Comparison of ENCODE assay signal across 9 cellular contexts in genomic region chr7:151795168-151795754, GRCh38.
DNase-seq lines count a peak whose midpoint lies in the region; ATAC-seq and TF ChIP-seq lines count a peak whose summit lies in the region.
"Had no signal": no experiment of that assay in that cellular context is flagged by ENCODE, and none has a peak within 500 bp of the region (broad histone marks: within the 10 kb centered on the region; RNA-seq: fewer than 3 reads in every experiment).

No MANE protein-coding gene starts in this region.

- H3K27ac ChIP-seq in caudate nucleus (ENCODE audit: low read depth, low read length) (no peak overlapping the region), esophagus squamous epithelium (peak overlapping the region in 2 of 4 donors; percentile 13 to 44)
- H3K27ac ChIP-seq: HL-60 had no signal

- peaks cover 27 to 88% (median 43%) of the 10 kb centered on the region in 3 donors for H3K4me1 ChIP-seq in esophagus squamous epithelium

- no peak overlapping the region for H3K4me3 ChIP-seq in esophagus squamous epithelium

- 26 to 68% methylated on average over 6 to 9 of the region's 16 CpGs for WGBS in esophagus squamous epithelium, 2 donors

- intact Hi-C loops in esophagus squamous epithelium (cut with DNase I) = no loop called here

- no peak for TF ChIP-seq CTCF in esophagus squamous epithelium (IDR thresholded peaks at IDR 0.05)

- no peak for TF ChIP-seq POLR2A in esophagus squamous epithelium (IDR thresholded peaks at IDR 0.05)

- DNase-seq in SW480 (ENCODE audit: low spot score) (peak; percentile 85), caudate nucleus (lab: John Stamatoyannopoulos, UW) (peak in 45 of 61 donors; percentile 3 to 95 (median 57)), esophagus squamous epithelium (lab: John Stamatoyannopoulos, UW) (no peak), cortex of kidney (lab: John Stamatoyannopoulos, UW) (no peak), NCI-H2171 treated with DMSO at 0.1 percent for 48 hours (lab: John Stamatoyannopoulos, UW) (no peak)
- DNase-seq in stimulated activated CD8-positive, alpha-beta memory T cell treated with anti-CD3 and anti-CD28 coated beads, Interleukin-2, amount 100 ng/mL, for 48 hours (ENCODE audit: low read depth in 2 of 2) = peak; percentile 73 to 83

- no peaks in the 10 kb centered on the region for H3K27me3 ChIP-seq in esophagus squamous epithelium

- peaks cover 0 to 11% (median 0%) of the 10 kb centered on the region in 3 donors for H3K36me3 ChIP-seq in esophagus squamous epithelium

- no peaks in the 10 kb centered on the region for H3K9me3 ChIP-seq in esophagus squamous epithelium

- ATAC-seq in GM19463 (IDR thresholded peaks at IDR 0.05; ENCODE audit: unreplicated experiment) (peak; percentile 56), HG03457 (IDR thresholded peaks at IDR 0.05; ENCODE audit: unreplicated experiment) (no peak)

Comparison
In these comparisons a context has a peak if more than half of its experiments do, and no peak if none do; other contexts are left out.
1. DNase-seq: peak in SW480 (single experiment), caudate nucleus (45 of 61) and stimulated activated CD8-positive, alpha-beta memory T cell treated with anti-CD3 and anti-CD28 coated beads, Interleukin-2, amount 100 ng/mL, for 48 hours (2 of 2); none in esophagus squamous epithelium (single experiment), cortex of kidney (single experiment) and NCI-H2171 treated with DMSO at 0.1 percent for 48 hours (single experiment).